In the genomic region with DNA sequence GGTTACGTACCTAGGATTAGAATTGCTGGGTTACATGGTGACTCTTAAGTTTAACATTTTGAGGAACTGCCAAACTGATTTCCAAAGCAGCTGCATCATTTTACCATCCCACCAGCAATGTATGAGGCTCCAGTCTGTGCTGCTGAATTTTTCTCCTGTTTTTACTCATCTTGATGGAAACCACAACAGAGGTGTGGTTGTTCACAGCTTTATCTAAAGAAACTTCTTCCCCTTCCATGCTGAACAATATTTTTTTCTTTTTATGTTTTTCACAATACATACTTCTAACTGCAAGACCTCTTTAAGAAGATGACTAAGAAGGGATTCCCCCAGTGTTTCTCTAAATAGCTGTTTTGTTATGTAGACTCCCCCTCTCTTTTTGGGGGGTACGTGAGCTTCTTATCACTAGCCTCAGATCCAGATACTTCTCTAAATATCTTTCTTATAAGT, we compare ENCODE assay signal across 8 cellular contexts. TPM values are rescaled to one million over a fixed set of nuclear protein-coding genes. Genes with fewer than 3 reads are reported as not detected.
DNase-seq lines count a peak whose midpoint lies in the region; ATAC-seq lines count a peak whose summit lies in the region.

No MANE protein-coding gene starts in this region.

- CTCF ChIA-PET in activated CD4-positive, alpha-beta memory T cell treated with anti-CD3 and anti-CD28 coated beads for 36 hours (lab: Charles Lee) = interaction anchor here (0.9 to 9.4 kb wide), 8 partner anchors 10 to 254 kb away, joined by 3 to 263 read pairs (median 12); partner anchors contain the start of gene TCP11L1

- H3K4me3 Mint-ChIP-seq in activated CD4-positive, alpha-beta memory T cell treated with anti-CD3 and anti-CD28 coated beads for 36 hours = no peak overlapping the region

- POLR2A ChIA-PET in activated CD4-positive, alpha-beta memory T cell treated with anti-CD3 and anti-CD28 coated beads for 36 hours (lab: Charles Lee) = interaction anchor here (0.7 to 4.0 kb wide), 5 partner anchors 11 to 51 kb away, joined by 3 to 18 read pairs (median 3); partner anchors contain the start of gene TCP11L1

- no peaks in the 10 kb centered on the region for H3K9me3 Mint-ChIP-seq in activated CD4-positive, alpha-beta memory T cell treated with anti-CD3 and anti-CD28 coated beads for 36 hours

- peak; percentile 58 for ATAC-seq in GM18520 (IDR thresholded peaks at IDR 0.05; ENCODE audit: unreplicated experiment)
- ATAC-seq in HG02884 (IDR thresholded peaks at IDR 0.05; ENCODE audit: unreplicated experiment) = peak; percentile 73

- no peaks in the 10 kb centered on the region for H3K27me3 Mint-ChIP-seq in activated CD4-positive, alpha-beta memory T cell treated with anti-CD3 and anti-CD28 coated beads for 36 hours

- H3K4me1 Mint-ChIP-seq in activated CD4-positive, alpha-beta memory T cell treated with anti-CD3 and anti-CD28 coated beads for 36 hours (ENCODE audit: low read depth) = peaks cover 31% of the 10 kb centered on the region

- H3K27ac Mint-ChIP-seq in activated CD4-positive, alpha-beta memory T cell treated with anti-CD3 and anti-CD28 coated beads for 36 hours = no peak overlapping the region

- intact Hi-C loops in activated CD4-positive, alpha-beta memory T cell treated with anti-CD3 and anti-CD28 coated beads for 36 hours (cut with micrococcal nuclease) = loop anchor here (1.0 to 5.0 kb wide), 4 partner anchors 23 to 241 kb away; partner anchors contain the start of gene QSER1

- DNase-seq in activated CD4-positive, alpha-beta memory T cell treated with anti-CD3 and anti-CD28 coated beads for 36 hours = peak; percentile 22
- DNase-seq in pons (ENCODE audit: low spot score) = peak; percentile 17
- DNase-seq in NCI-H526 (lab: John Stamatoyannopoulos, UW) = no peak
- no peak for DNase-seq in NCI-H187 (lab: John Stamatoyannopoulos, UW)
- DNase-seq in T1000 (lab: John Stamatoyannopoulos, UW) = no peak
- DNase-seq in occipital lobe (lab: John Stamatoyannopoulos, UW) = no peak

- peaks cover 29% of the 10 kb centered on the region for H3K36me3 Mint-ChIP-seq in activated CD4-positive, alpha-beta memory T cell treated with anti-CD3 and anti-CD28 coated beads for 36 hours

RNA-seq across cellular contexts. Expression of gene TCP11L1, which starts 24.0 kb away (rescaled TPM):
- total RNA-seq in activated CD4-positive, alpha-beta memory T cell treated with anti-CD3 and anti-CD28 coated beads for 36 hours = 10 to 100 TPM in 1 of 2 experiments, 1 to 10 TPM in 1; 10.0 to 11.4 TPM
- total RNA-seq in occipital lobe = 39.8 TPM

RNA-seq across cellular contexts. Expression of gene DEPDC7, which starts 47.7 kb away (rescaled TPM):
- under 1 TPM; 0.86 to 0.90 TPM for total RNA-seq in activated CD4-positive, alpha-beta memory T cell treated with anti-CD3 and anti-CD28 coated beads for 36 hours
- total RNA-seq in occipital lobe = 3.1 TPM

Comparison
In these comparisons a context has a peak if more than half of its experiments do, and no peak if none do; other contexts are left out.
1. DNase-seq: peak in activated CD4-positive, alpha-beta memory T cell treated with anti-CD3 and anti-CD28 coated beads for 36 hours (single experiment) and pons (single experiment); none in NCI-H526 (0 of 2), NCI-H187 (0 of 2), T1000 (single experiment) and occipital lobe (single experiment).